ENCODE assay signal across 9 cellular contexts in the genomic region with DNA sequence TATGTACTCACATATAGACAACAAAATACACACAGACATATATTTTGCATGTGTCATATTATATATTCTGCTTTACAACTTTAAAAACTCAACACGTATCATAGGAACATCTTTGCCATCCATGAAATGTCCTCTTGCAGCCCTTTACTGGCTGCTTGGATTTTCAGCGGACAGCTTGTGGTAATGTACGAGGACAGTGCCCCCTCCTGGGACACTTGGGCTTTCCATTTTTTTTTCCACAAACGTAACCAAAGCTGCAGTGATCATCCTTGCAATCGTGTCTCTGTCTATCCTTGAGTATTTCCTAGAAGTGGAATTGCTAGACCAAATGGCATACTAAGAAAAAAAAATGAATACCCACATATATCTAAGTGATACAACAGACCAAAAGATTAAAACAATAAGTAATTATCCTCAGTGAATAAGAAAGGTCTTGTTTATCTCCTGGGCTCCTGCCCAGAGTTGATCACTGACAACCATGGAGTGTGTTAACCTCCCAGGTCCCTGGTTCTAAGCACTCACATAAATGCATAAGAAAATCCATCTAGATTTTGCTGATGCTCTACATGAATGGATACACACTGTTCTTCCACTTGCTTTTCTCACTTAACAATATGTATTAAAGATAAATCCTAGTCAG. TPM values are rescaled to one million over a fixed set of nuclear protein-coding genes. Genes with fewer than 3 reads are reported as not detected.
A peak's percentile ranks its signal among the peaks of the same experiment; 100 is the strongest.
DNase-seq lines count a peak whose midpoint lies in the region; ATAC-seq and TF ChIP-seq lines count a peak whose summit lies in the region.
"Had no signal": no experiment of that assay in that cellular context is flagged by ENCODE, and none has a peak within 500 bp of the region (broad histone marks: within the 10 kb centered on the region; RNA-seq: fewer than 3 reads in every experiment).

No MANE protein-coding gene starts in this region.

- H3K4me3 ChIP-seq in right atrium auricular region = no peak overlapping the region

- H3K4me1 ChIP-seq in right atrium auricular region = no peaks in the 10 kb centered on the region

- H3K4me1 Mint-ChIP-seq in immature natural killer cell = no peaks in the 10 kb centered on the region
- H3K4me1 Mint-ChIP-seq: activated B cell treated with CpG ODN at 0.5 μM for 24 hours had no signal

- no peak overlapping the region for H3K27ac ChIP-seq in right atrium auricular region

- no peaks in the 10 kb centered on the region for H3K36me3 Mint-ChIP-seq in immature natural killer cell

- H3K27me3 Mint-ChIP-seq in immature natural killer cell (ENCODE audit: low read depth in 3 of 3) = peaks cover 2 to 18% (median 4%) of the 10 kb centered on the region in 3 donors

- ATAC-seq in GM19324 (IDR thresholded peaks at IDR 0.05; ENCODE audit: low FRiP score, unreplicated experiment) (no peak), GM21423 (IDR thresholded peaks at IDR 0.05; ENCODE audit: unreplicated experiment) (no peak)

- no peak overlapping the region for H3K4me3 Mint-ChIP-seq in immature natural killer cell
- H3K4me3 Mint-ChIP-seq: activated B cell treated with CpG ODN at 0.5 μM for 24 hours had no signal

- H3K27ac Mint-ChIP-seq in immature natural killer cell = no peak overlapping the region
- H3K27ac Mint-ChIP-seq: activated B cell treated with CpG ODN at 0.5 μM for 24 hours had no signal

- no peaks in the 10 kb centered on the region for H3K36me3 ChIP-seq in right atrium auricular region

- no peaks in the 10 kb centered on the region for H3K9me3 Mint-ChIP-seq in immature natural killer cell

- H3K9me3 ChIP-seq in right atrium auricular region = no peaks in the 10 kb centered on the region

- H3K27me3 ChIP-seq in right atrium auricular region = no peaks in the 10 kb centered on the region

- peak; percentile 44 to 76 for TF ChIP-seq CTCF in right atrium auricular region (IDR thresholded peaks at IDR 0.05)

- peak; percentile 12 for DNase-seq in DMS53 treated with DMSO at 0.1 percent for 48 hours (lab: John Stamatoyannopoulos, UW; ENCODE audit: unreplicated experiment)
- peak; percentile 77 for DNase-seq in M059J (ENCODE audit: low read depth)
- peak; percentile 60 for DNase-seq in amniotic epithelial cell (ENCODE audit: low read depth)
- DNase-seq in right atrium auricular region (ENCODE audit: low spot score) = peak; percentile 71
- DNase-seq in smooth muscle cell of the brain vasculature (ENCODE audit: low read depth, low spot score) = peak; percentile 28
- DNase-seq in immature natural killer cell = no peak
- DNase-seq: activated B cell treated with CpG ODN at 0.5 μM for 24 hours had no signal

RNA-seq across cellular contexts. Expression of a gene that starts 18.1 kb away (rescaled TPM):
- total RNA-seq in M059J (2014; rRNA removed; shearing (Covaris generic)) = 0.91 and 1.5 TPM in 2 replicates
- not detected for total RNA-seq in right atrium auricular region
- not detected for polyA plus RNA-seq in immature natural killer cell
- total RNA-seq: activated B cell treated with CpG ODN at 0.5 μM for 24 hours had no signal

RNA-seq across cellular contexts. Expression of a gene that starts 24.2 kb away (rescaled TPM):
- 0.22 TPM in 1 of 2 replicates, not detected in the other for total RNA-seq in M059J (2014; rRNA removed; shearing (Covaris generic))
- total RNA-seq in right atrium auricular region = 1 to 10 TPM in 1 of 2 donors, not detected in 1; 2.3 TPM
- polyA plus RNA-seq in immature natural killer cell = not detected
- total RNA-seq: activated B cell treated with CpG ODN at 0.5 μM for 24 hours had no signal

Comparison
In these comparisons a context has a peak if more than half of its experiments do, and no peak if none do; other contexts are left out.
1. DNase-seq: peak in DMS53 treated with DMSO at 0.1 percent for 48 hours (single experiment), M059J (single experiment), amniotic epithelial cell (single experiment), right atrium auricular region (single experiment) and smooth muscle cell of the brain vasculature (single experiment); none in immature natural killer cell (0 of 3).